Comparison of ENCODE assay signal across 16 cellular contexts in genomic region chr14:69617796-69618195, GRCh38. TPM values are rescaled to one million over a fixed set of nuclear protein-coding genes. Genes with fewer than 3 reads are reported as not detected.
A peak's percentile ranks its signal among the peaks of the same experiment; 100 is the strongest.
DNase-seq lines count a peak whose midpoint lies in the region; ATAC-seq, FAIRE-seq and TF ChIP-seq lines count a peak whose summit lies in the region.
"Had no signal": no experiment of that assay in that cellular context is flagged by ENCODE, and none has a peak within 500 bp of the region (broad histone marks: within the 10 kb centered on the region; RNA-seq: fewer than 3 reads in every experiment).

No MANE protein-coding gene starts in this region.

- peaks cover 73 to 98% (median 85%) of the 10 kb centered on the region in 4 donors for H3K4me1 Mint-ChIP-seq in CD4-positive, CD25-positive, alpha-beta regulatory T cell
- H3K4me1 Mint-ChIP-seq in activated T-helper 2 cell treated with anti-CD3 and anti-CD28 coated beads, Interferon-gamma antibody, Interleukin-2, Interleukin-4, amounts not matched to agents 10 μg/mL and 5 μg/mL and 100 μg/mL, durations not matched to agents 14 hours and 24 hours and 36 hours (ENCODE audit: low read depth): peaks cover 88% of the 10 kb centered on the region
- peaks cover 79 to 99% (median 96%) of the 10 kb centered on the region in 3 donors for H3K4me1 Mint-ChIP-seq in naive B cell

- intact Hi-C loops in activated T-helper 2 cell treated with anti-CD3 and anti-CD28 coated beads, Interferon-gamma antibody, Interleukin-2, Interleukin-4, amounts not matched to agents 10 μg/mL and 5 μg/mL and 100 μg/mL, durations not matched to agents 14 hours and 24 hours and 36 hours (cut with micrococcal nuclease): loop anchor here (2.0 to 10.0 kb wide), 2 partner anchors 67 to 643 kb away; partner anchors contain the start of gene ACTN1

- H3K27ac ChIP-seq in CD4-positive, CD25-positive, alpha-beta regulatory T cell (ENCODE audit: insufficient read depth, low read length, poor library complexity, severe bottlenecking): peak overlapping the region; percentile 90

- H3K9me3 ChIP-seq in CD4-positive, CD25-positive, alpha-beta regulatory T cell (ENCODE audit: control insufficient read depth in 2 of 2, low read length in 2 of 2): no peaks in the 10 kb centered on the region

- H3K4me1 ChIP-seq in CD4-positive, CD25-positive, alpha-beta regulatory T cell (ENCODE audit: control insufficient read depth, insufficient read depth, low read length, poor library complexity, severe bottlenecking): peaks cover 100% of the 10 kb centered on the region

- DNase-seq in CD4-positive, CD25-positive, alpha-beta regulatory T cell: no peak
- no peak for DNase-seq in activated T-helper 2 cell treated with anti-CD3 and anti-CD28 coated beads, Interferon-gamma antibody, Interleukin-2, Interleukin-4, amounts not matched to agents 10 μg/mL and 5 μg/mL and 100 μg/mL, durations not matched to agents 14 hours and 24 hours and 36 hours (ENCODE audit: low spot score)
- no peak for DNase-seq in naive B cell
- no peak for DNase-seq in stimulated activated CD4-positive, alpha-beta T cell treated with anti-CD3 and anti-CD28 coated beads, Interleukin-12 subunit alpha, Interleukin-12 subunit beta, amount 100 ng/mL, for 4 hours
- DNase-seq in AG08395 (ENCODE audit: low spot score): no peak
- DNase-seq in D721Med (ENCODE audit: insufficient read length, low spot score): no peak
- DNase-seq: activated gamma-delta T cell, mesenchymal stem cell, PC-3 had no signal

- H3K27ac Mint-ChIP-seq in CD4-positive, CD25-positive, alpha-beta regulatory T cell: peak overlapping the region; percentile 90 to 98 (median 98)
- peak overlapping the region; percentile 70 for H3K27ac Mint-ChIP-seq in activated T-helper 2 cell treated with anti-CD3 and anti-CD28 coated beads, Interferon-gamma antibody, Interleukin-2, Interleukin-4, amounts not matched to agents 10 μg/mL and 5 μg/mL and 100 μg/mL, durations not matched to agents 14 hours and 24 hours and 36 hours
- peak overlapping the region; percentile 57 to 100 (median 86) for H3K27ac Mint-ChIP-seq in naive B cell
- H3K27ac Mint-ChIP-seq: type B pancreatic cell had no signal

- no peaks in the 10 kb centered on the region for H3K27me3 ChIP-seq in CD4-positive, CD25-positive, alpha-beta regulatory T cell (ENCODE audit: control insufficient read depth, insufficient read depth, low read length)

- ATAC-seq in CD4-positive, CD25-positive, alpha-beta regulatory T cell (ENCODE audit: low read depth in 2 of 2): no peak
- ATAC-seq in naive B cell (ENCODE audit: low read depth in 2 of 2) (no peak), HG02970 (IDR thresholded peaks at IDR 0.05; ENCODE audit: low FRiP score, unreplicated experiment) (no peak)
- ATAC-seq: PC-3 had no signal

- H3K36me3 Mint-ChIP-seq in CD4-positive, CD25-positive, alpha-beta regulatory T cell: peaks cover 3% of the 10 kb centered on the region
- peaks cover 53% of the 10 kb centered on the region for H3K36me3 Mint-ChIP-seq in activated T-helper 2 cell treated with anti-CD3 and anti-CD28 coated beads, Interferon-gamma antibody, Interleukin-2, Interleukin-4, amounts not matched to agents 10 μg/mL and 5 μg/mL and 100 μg/mL, durations not matched to agents 14 hours and 24 hours and 36 hours (ENCODE audit: low read depth)
- no peaks in the 10 kb centered on the region for H3K36me3 Mint-ChIP-seq in naive B cell

- no peaks in the 10 kb centered on the region for H3K27me3 Mint-ChIP-seq in CD4-positive, CD25-positive, alpha-beta regulatory T cell
- no peaks in the 10 kb centered on the region for H3K27me3 Mint-ChIP-seq in activated T-helper 2 cell treated with anti-CD3 and anti-CD28 coated beads, Interferon-gamma antibody, Interleukin-2, Interleukin-4, amounts not matched to agents 10 μg/mL and 5 μg/mL and 100 μg/mL, durations not matched to agents 14 hours and 24 hours and 36 hours (ENCODE audit: low read depth)
- H3K27me3 Mint-ChIP-seq in naive B cell: no peaks in the 10 kb centered on the region
- H3K27me3 Mint-ChIP-seq: type B pancreatic cell had no signal

- H3K36me3 ChIP-seq in CD4-positive, CD25-positive, alpha-beta regulatory T cell (ENCODE audit: control insufficient read depth, insufficient read depth, low read length): no peaks in the 10 kb centered on the region

- no peak for FAIRE-seq in D721Med (lab: Jason Lieb, UNC)
- FAIRE-seq: TTC549 had no signal

- H3K9me3 Mint-ChIP-seq in CD4-positive, CD25-positive, alpha-beta regulatory T cell: no peaks in the 10 kb centered on the region
- no peaks in the 10 kb centered on the region for H3K9me3 Mint-ChIP-seq in activated T-helper 2 cell treated with anti-CD3 and anti-CD28 coated beads, Interferon-gamma antibody, Interleukin-2, Interleukin-4, amounts not matched to agents 10 μg/mL and 5 μg/mL and 100 μg/mL, durations not matched to agents 14 hours and 24 hours and 36 hours
- no peaks in the 10 kb centered on the region for H3K9me3 Mint-ChIP-seq in naive B cell
- H3K9me3 Mint-ChIP-seq: type B pancreatic cell had no signal

- H3K4me3 ChIP-seq in CD4-positive, CD25-positive, alpha-beta regulatory T cell (ENCODE audit: low read depth, low read length): peak overlapping the region; percentile 98
- H3K4me3 ChIP-seq in GM08714 (ENCODE audit: low read length): peak overlapping the region; percentile 11; the same call in 1 of the 2 replicates

- H3K4me3 Mint-ChIP-seq in CD4-positive, CD25-positive, alpha-beta regulatory T cell: peak overlapping the region; percentile 91 to 96 (median 94)
- H3K4me3 Mint-ChIP-seq in activated T-helper 2 cell treated with anti-CD3 and anti-CD28 coated beads, Interferon-gamma antibody, Interleukin-2, Interleukin-4, amounts not matched to agents 10 μg/mL and 5 μg/mL and 100 μg/mL, durations not matched to agents 14 hours and 24 hours and 36 hours (ENCODE audit: low read depth): peak overlapping the region; percentile 27
- H3K4me3 Mint-ChIP-seq in naive B cell: peak overlapping the region; percentile 4 to 96 (median 73)

- TF ChIP-seq CTCF in D721Med (IDR thresholded peaks at IDR 0.05; ENCODE audit: insufficient read depth, missing control alignments): no peak

RNA-seq across cellular contexts. Expression of gene SUSD6, which starts 6.4 kb away (rescaled TPM):
- 101 TPM for total RNA-seq in CD4-positive, CD25-positive, alpha-beta regulatory T cell
- polyA plus RNA-seq in CD4-positive, CD25-positive, alpha-beta regulatory T cell: 10 to 100 TPM in 1 of 4 donors, 1 to 10 TPM in 3; 7.7 to 15.2 (median 9.0) TPM
- 46.6 and 46.7 TPM in 2 replicates for total RNA-seq in activated T-helper 2 cell treated with anti-CD3 and anti-CD28 coated beads, Interferon-gamma antibody, Interleukin-2, Interleukin-4, amounts not matched to agents 10 μg/mL and 5 μg/mL and 100 μg/mL, durations not matched to agents 14 hours and 24 hours and 36 hours
- 10 to 100 TPM; 16.1 to 22.8 (median 19.4) TPM for polyA plus RNA-seq in naive B cell (ENCODE audit: low read depth in 6 of 6)

RNA-seq across cellular contexts. Expression of gene CCDC177, which starts 43.1 kb away (rescaled TPM):
- total RNA-seq in CD4-positive, CD25-positive, alpha-beta regulatory T cell: not detected
- polyA plus RNA-seq in CD4-positive, CD25-positive, alpha-beta regulatory T cell: not detected
- 0.05 TPM in 1 of 2 replicates, not detected in the other for total RNA-seq in activated T-helper 2 cell treated with anti-CD3 and anti-CD28 coated beads, Interferon-gamma antibody, Interleukin-2, Interleukin-4, amounts not matched to agents 10 μg/mL and 5 μg/mL and 100 μg/mL, durations not matched to agents 14 hours and 24 hours and 36 hours
- polyA plus RNA-seq in naive B cell (ENCODE audit: low read depth in 6 of 6): not detected
- total RNA-seq: Daoy, HT1080, PC-3, renal cortical epithelial cell had no signal

Comparison
In these comparisons a context has a peak if more than half of its experiments do, and no peak if none do; other contexts are left out.
1. H3K4me3 Mint-ChIP-seq: peak in every context shown above with its lines; median percentile 94 in CD4-positive, CD25-positive, alpha-beta regulatory T cell; 73 in naive B cell; 27 in activated T-helper 2 cell treated with anti-CD3 and anti-CD28 coated beads, Interferon-gamma antibody, Interleukin-2, Interleukin-4, amounts not matched to agents 10 μg/mL and 5 μg/mL and 100 μg/mL, durations not matched to agents 14 hours and 24 hours and 36 hours.